12 cellular contexts compared by ENCODE assay signal in genomic region chr6:13724174-13724573, GRCh38. TPM values are rescaled to one million over a fixed set of nuclear protein-coding genes. Genes with fewer than 3 reads are reported as not detected.
DNase-seq lines count a peak whose midpoint lies in the region; ATAC-seq lines count a peak whose summit lies in the region.
"Had no signal": no experiment of that assay in that cellular context is flagged by ENCODE, and none has a peak within 500 bp of the region (broad histone marks: within the 10 kb centered on the region; RNA-seq: fewer than 3 reads in every experiment).

No MANE protein-coding gene starts in this region.

- no peaks in the 10 kb centered on the region for H3K27me3 Mint-ChIP-seq in activated T-helper 17 cell treated with anti-CD3 and anti-CD28 coated beads, Interleukin-2, amount 50 U/mL, for 72 hours
- no peaks in the 10 kb centered on the region for H3K27me3 Mint-ChIP-seq in naive thymus-derived CD8-positive, alpha-beta T cell

- no peaks in the 10 kb centered on the region for H3K36me3 Mint-ChIP-seq in activated T-helper 17 cell treated with anti-CD3 and anti-CD28 coated beads, Interleukin-2, amount 50 U/mL, for 72 hours (ENCODE audit: low read depth)
- H3K36me3 Mint-ChIP-seq in naive thymus-derived CD8-positive, alpha-beta T cell: no peaks in the 10 kb centered on the region

- no peak for ATAC-seq in activated T-helper 17 cell treated with anti-CD3 and anti-CD28 coated beads, Interleukin-2, amount 50 U/mL, for 72 hours (replicated peaks)
- ATAC-seq in naive thymus-derived CD8-positive, alpha-beta T cell: no peak
- no peak for ATAC-seq in GM18867 (IDR thresholded peaks at IDR 0.05; ENCODE audit: unreplicated experiment)

- POLR2A ChIA-PET in naive thymus-derived CD8-positive, alpha-beta T cell (lab: Charles Lee): interaction anchor here (0.6 to 0.7 kb wide), 2 partner anchors 12 to 14 kb away, joined by 3 read pairs; partner anchors contain the start of gene RANBP9

- H3K27ac Mint-ChIP-seq in activated T-helper 17 cell treated with anti-CD3 and anti-CD28 coated beads, Interleukin-2, amount 50 U/mL, for 72 hours: peak overlapping the region; percentile 53
- peak overlapping the region in 6 of 10 donors; percentile 6 to 87 (median 67) for H3K27ac Mint-ChIP-seq in naive thymus-derived CD8-positive, alpha-beta T cell

- H3K4me1 Mint-ChIP-seq in activated T-helper 17 cell treated with anti-CD3 and anti-CD28 coated beads, Interleukin-2, amount 50 U/mL, for 72 hours: peaks cover 32% of the 10 kb centered on the region
- peaks cover 20 to 42% (median 30%) of the 10 kb centered on the region in 4 donors for H3K4me1 Mint-ChIP-seq in naive thymus-derived CD8-positive, alpha-beta T cell

- H3K4me3 Mint-ChIP-seq in activated T-helper 17 cell treated with anti-CD3 and anti-CD28 coated beads, Interleukin-2, amount 50 U/mL, for 72 hours: peak overlapping the region; percentile 80
- peak overlapping the region in 2 of 10 donors; percentile 6 to 26 for H3K4me3 Mint-ChIP-seq in naive thymus-derived CD8-positive, alpha-beta T cell

- no peaks in the 10 kb centered on the region for H3K9me3 Mint-ChIP-seq in activated T-helper 17 cell treated with anti-CD3 and anti-CD28 coated beads, Interleukin-2, amount 50 U/mL, for 72 hours
- no peaks in the 10 kb centered on the region for H3K9me3 Mint-ChIP-seq in naive thymus-derived CD8-positive, alpha-beta T cell

- DNase-seq in Daoy (ENCODE audit: low read depth) (peak; percentile 88), KG1 (lab: John Stamatoyannopoulos, UW) (peak; percentile 38), dedifferentiated amniotic fluid mesenchymal stem cell (ENCODE audit: extremely low spot score) (no peak), NAMALWA (ENCODE audit: low spot score) (no peak), foreskin melanocyte (no peak)
- no peak for DNase-seq in naive thymus-derived CD8-positive, alpha-beta T cell
- DNase-seq: activated CD4-positive, alpha-beta T cell treated with anti-CD3 and anti-CD28 coated beads, Interleukin-2, amount 50 U/mL, for 1 hour; activated naive CD4-positive, alpha-beta T cell treated with anti-CD3 and anti-CD28 coated beads, Interleukin-2, amount 50 U/mL, for 16 hours; retina; uterus had no signal

RNA-seq across cellular contexts. Expression of gene RANBP9, which starts 12.5 kb away (rescaled TPM):
- 20.8 and 23.4 TPM in 2 replicates for total RNA-seq in Daoy (2014; rRNA removed; shearing (Covaris generic))
- 10 to 100 TPM; 57.3 to 68.2 TPM for total RNA-seq in activated T-helper 17 cell treated with anti-CD3 and anti-CD28 coated beads, Interleukin-2, amount 50 U/mL, for 72 hours
- total RNA-seq in naive thymus-derived CD8-positive, alpha-beta T cell: 10 to 100 TPM; 50.4 to 57.2 TPM
- 1 to 10 TPM; 1.9 to 5.6 (median 3.9) TPM for polyA plus RNA-seq in naive thymus-derived CD8-positive, alpha-beta T cell

Comparison
In these comparisons a context has a peak if more than half of its experiments do, and no peak if none do; other contexts are left out.
1. DNase-seq: peak in Daoy (single experiment) and KG1 (single experiment); none in naive thymus-derived CD8-positive, alpha-beta T cell (0 of 10), dedifferentiated amniotic fluid mesenchymal stem cell (single experiment), NAMALWA (single experiment) and foreskin melanocyte (single experiment).